Comparison of ENCODE assay signal across 18 cellular contexts in the genomic region with DNA sequence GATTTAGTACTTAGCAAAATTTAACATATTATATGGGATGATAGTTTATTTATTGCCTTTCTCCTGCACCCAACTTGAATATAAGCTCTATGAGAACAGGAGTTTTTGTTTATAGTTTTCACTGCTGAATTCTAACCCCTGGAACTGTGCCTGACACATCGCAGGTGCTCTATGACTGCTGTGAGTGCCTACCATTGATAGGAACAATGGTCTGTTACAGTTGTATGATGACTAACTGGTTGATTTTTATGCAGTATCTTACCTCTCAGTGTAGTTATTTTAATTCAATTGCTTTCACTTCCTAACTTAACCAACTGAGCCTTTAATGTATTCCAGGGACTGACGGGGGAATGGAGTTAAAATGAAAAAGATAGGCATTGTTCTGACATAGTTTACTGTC.
DNase-seq lines count a peak whose midpoint lies in the region; ATAC-seq and TF ChIP-seq lines count a peak whose summit lies in the region.
"Had no signal": no experiment of that assay in that cellular context is flagged by ENCODE, and none has a peak within 500 bp of the region (broad histone marks: within the 10 kb centered on the region; RNA-seq: fewer than 3 reads in every experiment).

No MANE protein-coding gene starts in this region.

- POLR2A ChIA-PET in SK-N-SH (lab: Yijun Ruan, JAX), result no interaction called here
- POLR2A ChIA-PET in WTC11 (lab: Charles Lee), result no interaction called here

- H3K79me2 ChIP-seq in SK-N-SH (ENCODE audit: insufficient read depth), result no peaks in the 10 kb centered on the region
- H3K79me2 ChIP-seq in GM23338 (replicated peaks; ENCODE audit: insufficient read depth), result no peaks in the 10 kb centered on the region

- no peaks in the 10 kb centered on the region for H3K9me3 ChIP-seq in SK-N-SH
- H3K9me3 ChIP-seq: A549; BLaER1 treated with 17β-estradiol and CSF1 and Interleukin-3, amounts not matched to agents 10 nM and 100 nM; Caco-2 had no signal

- H3K4me1 ChIP-seq in SK-N-SH (ENCODE audit: control insufficient read depth in 1 of 2, insufficient read depth in 2 of 2, low read depth in 1 of 2, low read length in 1 of 2), result peaks cover 0 to 2% of the 10 kb centered on the region in 2 experiments; a peak in 2 of 4 replicates
- peaks cover 10% of the 10 kb centered on the region; the same call in 1 of the 2 replicates for H3K4me1 ChIP-seq in GM23338 (ENCODE audit: insufficient read depth)
- H3K4me1 ChIP-seq: A549; BLaER1 treated with 17β-estradiol and CSF1 and Interleukin-3, amounts not matched to agents 10 nM and 100 nM; Caco-2 had no signal

- WGBS in SK-N-SH (ENCODE audit: low lambda C conversion rate), result 80% methylated on average over 2 of the region's 2 CpGs

- H3K4me2 ChIP-seq in SK-N-SH (no peak overlapping the region), GM23338 (0 out of 2 replicates have a peak overlapping the region, but pooled peaks have one; percentile 0)
- H3K4me2 ChIP-seq: A549; BLaER1 treated with 17β-estradiol and CSF1 and Interleukin-3, amounts not matched to agents 10 nM and 100 nM had no signal

- ATAC-seq in SK-N-SH treated with all-trans-retinoic acid at 6 μM for 48 hours (no peak), GM23338 (no peak), WTC11 (peak; percentile 18; the same call in 1 of the 2 replicates), GM21526 (IDR thresholded peaks at IDR 0.05; ENCODE audit: low FRiP score, unreplicated experiment) (no peak)
- ATAC-seq: A549; CD8-positive, alpha-beta T cell; GM12878 had no signal

- peaks cover 14% of the 10 kb centered on the region for H3K4me1 Mint-ChIP-seq in GM23338
- H3K4me1 Mint-ChIP-seq in WTC11, result peaks cover 12% of the 10 kb centered on the region
- H3K4me1 Mint-ChIP-seq in activated naive CD4-positive, alpha-beta T cell treated with anti-CD3 and anti-CD28 coated beads for 36 hours (ENCODE audit: low read depth), result no peaks in the 10 kb centered on the region
- H3K4me1 Mint-ChIP-seq: B cell had no signal

- no peak overlapping the region for H3K4me3 Mint-ChIP-seq in GM23338
- no peak overlapping the region for H3K4me3 Mint-ChIP-seq in WTC11
- H3K4me3 Mint-ChIP-seq in activated naive CD4-positive, alpha-beta T cell treated with anti-CD3 and anti-CD28 coated beads for 36 hours, result no peak overlapping the region
- H3K4me3 Mint-ChIP-seq: B cell; CD4-positive, alpha-beta T cell; CD8-positive, alpha-beta T cell had no signal

- no peak overlapping the region for H3K4me3 ChIP-seq in SK-N-SH (ENCODE audit: low read depth in 2 of 2, low read length in 1 of 2)
- H3K4me3 ChIP-seq in GM23338, result no peak overlapping the region
- H3K4me3 ChIP-seq: A549; BLaER1 treated with 17β-estradiol and CSF1 and Interleukin-3, amounts not matched to agents 10 nM and 100 nM; GM12878 had no signal

- no peaks in the 10 kb centered on the region for H4K20me1 ChIP-seq in SK-N-SH (ENCODE audit: insufficient read depth)
- H4K20me1 ChIP-seq in GM23338 (replicated peaks; ENCODE audit: insufficient read depth), result no peaks in the 10 kb centered on the region
- H4K20me1 ChIP-seq: BLaER1 treated with 17β-estradiol and CSF1 and Interleukin-3, amounts not matched to agents 10 nM and 100 nM had no signal

- no peak for DNase-seq in SK-N-SH
- DNase-seq in GM23338 (ENCODE audit: low spot score), result no peak
- DNase-seq in WTC11 (ENCODE audit: low spot score), result no peak
- no peak for DNase-seq in activated naive CD4-positive, alpha-beta T cell treated with anti-CD3 and anti-CD28 coated beads for 36 hours
- DNase-seq: AML-193; Caco-2; Calu3; CD4-positive, alpha-beta T cell; CD8-positive, alpha-beta T cell; DMS79 treated with DMSO at 0.1 percent for 48 hours had no signal

- no peak overlapping the region for H3K9ac ChIP-seq in SK-N-SH
- H3K9ac ChIP-seq: BLaER1 treated with 17β-estradiol and CSF1 and Interleukin-3, amounts not matched to agents 10 nM and 100 nM had no signal

- CTCF ChIA-PET in SK-N-SH (lab: Yijun Ruan, JAX), result no interaction called here
- CTCF ChIA-PET in WTC11 (lab: Charles Lee), result no interaction called here
- CTCF ChIA-PET in activated naive CD4-positive, alpha-beta T cell treated with anti-CD3 and anti-CD28 coated beads for 36 hours (lab: Charles Lee), result no interaction called here

- H3K36me3 Mint-ChIP-seq in GM23338 (ENCODE audit: low read depth) (no peaks in the 10 kb centered on the region), WTC11 (no peaks in the 10 kb centered on the region)
- H3K36me3 Mint-ChIP-seq in activated naive CD4-positive, alpha-beta T cell treated with anti-CD3 and anti-CD28 coated beads for 36 hours (ENCODE audit: low read depth), result no peaks in the 10 kb centered on the region
- H3K36me3 Mint-ChIP-seq: CD8-positive, alpha-beta T cell had no signal

- no peak overlapping the region for H2AFZ ChIP-seq in SK-N-SH (ENCODE audit: low read depth)
- no peak overlapping the region for H2AFZ ChIP-seq in GM23338

- H3K27me3 ChIP-seq in SK-N-SH (ENCODE audit: insufficient read depth), result no peaks in the 10 kb centered on the region
- no peaks in the 10 kb centered on the region; the same call in 1 of the 2 replicates for H3K27me3 ChIP-seq in GM23338 (ENCODE audit: insufficient read depth)
- H3K27me3 ChIP-seq: BLaER1 treated with 17β-estradiol and CSF1 and Interleukin-3, amounts not matched to agents 10 nM and 100 nM had no signal

- TF ChIP-seq EP300 in SK-N-SH (IDR thresholded peaks at IDR 0.05; ENCODE audit: borderline replicate concordance in 1 of 2, low read depth in 1 of 2, low read length in 1 of 2), result no peak

- no peak for TF ChIP-seq RAD21 in SK-N-SH (IDR thresholded peaks at IDR 0.05; ENCODE audit: low read length)

- no peaks in the 10 kb centered on the region for H3K9me3 Mint-ChIP-seq in GM23338
- no peaks in the 10 kb centered on the region for H3K9me3 Mint-ChIP-seq in WTC11
- no peaks in the 10 kb centered on the region for H3K9me3 Mint-ChIP-seq in activated naive CD4-positive, alpha-beta T cell treated with anti-CD3 and anti-CD28 coated beads for 36 hours
- H3K9me3 Mint-ChIP-seq: CD4-positive, alpha-beta T cell; CD8-positive, alpha-beta T cell had no signal

- H3K9me2 ChIP-seq in SK-N-SH (no peaks in the 10 kb centered on the region), GM23338 (ENCODE audit: insufficient read depth) (no peaks in the 10 kb centered on the region)

- H3K36me3 ChIP-seq in SK-N-SH (replicated peaks in 1 of 2; ENCODE audit: control insufficient read depth in 1 of 2, insufficient read depth in 2 of 2, low read length in 1 of 2), result peaks cover 0 to 8% of the 10 kb centered on the region in 2 experiments
- H3K36me3 ChIP-seq in GM23338 (ENCODE audit: insufficient read depth), result no peaks in the 10 kb centered on the region

- intact Hi-C loops in activated naive CD4-positive, alpha-beta T cell treated with anti-CD3 and anti-CD28 coated beads for 36 hours (cut with micrococcal nuclease), result no loop called here

- no peak overlapping the region for H3K27ac ChIP-seq in SK-N-SH (ENCODE audit: low read depth in 2 of 2, low read length in 1 of 2)
- H3K27ac ChIP-seq in GM23338 (ENCODE audit: low read depth), result no peak overlapping the region
- H3K27ac ChIP-seq: 22Rv1; A549; BLaER1 treated with 17β-estradiol and CSF1 and Interleukin-3, amounts not matched to agents 10 nM and 100 nM; C4-2B had no signal

- H3K27ac Mint-ChIP-seq in GM23338 (no peak overlapping the region), WTC11 (0 out of 2 replicates have a peak overlapping the region, but pooled peaks have one; percentile 0)
- H3K27ac Mint-ChIP-seq in activated naive CD4-positive, alpha-beta T cell treated with anti-CD3 and anti-CD28 coated beads for 36 hours, result no peak overlapping the region
- H3K27ac Mint-ChIP-seq: B cell; CD4-positive, alpha-beta T cell; CD8-positive, alpha-beta T cell had no signal

- H3K27me3 Mint-ChIP-seq in GM23338 (ENCODE audit: insufficient read depth, low read depth, poor library complexity), result peaks cover 2% of the 10 kb centered on the region
- H3K27me3 Mint-ChIP-seq in WTC11 (ENCODE audit: low read depth), result peaks cover 12% of the 10 kb centered on the region
- no peaks in the 10 kb centered on the region for H3K27me3 Mint-ChIP-seq in activated naive CD4-positive, alpha-beta T cell treated with anti-CD3 and anti-CD28 coated beads for 36 hours (ENCODE audit: low read depth)
- H3K27me3 Mint-ChIP-seq: B cell; CD4-positive, alpha-beta T cell had no signal

- no peak for TF ChIP-seq CTCF in SK-N-SH (IDR thresholded peaks at IDR 0.05)
- TF ChIP-seq CTCF in GM23338 (conservative IDR thresholded peaks at IDR 0.05; ENCODE audit: low read depth in 2 of 2), result no peak
- TF ChIP-seq CTCF in WTC11 (IDR thresholded peaks at IDR 0.05), result no peak

- H3F3A ChIP-seq in SK-N-SH (replicated peaks; ENCODE audit: insufficient read depth) (no peaks in the 10 kb centered on the region), GM23338 (replicated peaks; ENCODE audit: low read depth) (no peaks in the 10 kb centered on the region)

TF ChIP-seq in SK-N-SH treated with all-trans-retinoic acid at 6 μM for 48 hours, 23 proteins besides CTCF, POLR2A, EP300 and RAD21:
- TF ChIP-seq TOX (CRISPR knock-in tag; IDR thresholded peaks at IDR 0.05; ENCODE audit: borderline replicate concordance), result no peak
- TF ChIP-seq GLIS3 (CRISPR knock-in tag; IDR thresholded peaks at IDR 0.05), result no peak
- TF ChIP-seq ISL1 (CRISPR knock-in tag; IDR thresholded peaks at IDR 0.05), result 0 out of 2 replicates have a peak, but pooled peaks have one; percentile 28

TF ChIP-seq in SK-N-SH, 30 proteins besides CTCF, POLR2A, EP300 and RAD21 (continues in another document):
- no peak for TF ChIP-seq POLR2AphosphoS5 (IDR thresholded peaks at IDR 0.05; ENCODE audit: low read depth, low read length)
- no peak for TF ChIP-seq TCF12 (IDR thresholded peaks at IDR 0.05)
- no peak for TF ChIP-seq CHD2 (IDR thresholded peaks at IDR 0.05; ENCODE audit: low read length, partially characterized antibody)

TF ChIP-seq in GM23338, 12 proteins besides CTCF, POLR2A, EP300 and RAD21 (continues in another document):
- TF ChIP-seq ZNF331 (CRISPR knock-in tag; IDR thresholded peaks at IDR 0.05; ENCODE audit: low read depth) (no peak), CREB1 (CRISPR knock-in tag; IDR thresholded peaks at IDR 0.05; ENCODE audit: low read depth) (no peak)

TF ChIP-seq in WTC11, 78 proteins besides CTCF, POLR2A, EP300 and RAD21 (continues in another document):
- TF ChIP-seq, protein P1, sequence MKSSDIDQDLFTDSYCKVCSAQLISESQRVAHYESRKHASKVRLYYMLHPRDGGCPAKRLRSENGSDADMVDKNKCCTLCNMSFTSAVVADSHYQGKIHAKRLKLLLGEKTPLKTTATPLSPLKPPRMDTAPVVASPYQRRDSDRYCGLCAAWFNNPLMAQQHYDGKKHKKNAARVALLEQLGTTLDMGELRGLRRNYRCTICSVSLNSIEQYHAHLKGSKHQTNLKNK (CRISPR knock-in tag; IDR thresholded peaks at IDR 0.05), result no peak
